ENCODE assay signal across 27 cellular contexts in genomic region chr5:91703128-91703527, GRCh38.
"Had no signal": no experiment of that assay in that cellular context is flagged by ENCODE, and none has a peak within 500 bp of the region (broad histone marks: within the 10 kb centered on the region; RNA-seq: fewer than 3 reads in every experiment).

No MANE protein-coding gene starts in this region.

- H3K27me3 ChIP-seq: neutrophil, pancreas, right lobe of liver, sigmoid colon, stomach, thyroid gland, tibial nerve, upper lobe of left lung, vagina had no signal

- H3K9me3 Mint-ChIP-seq: nephron progenitor cell had no signal

- H3K9me3 ChIP-seq: neutrophil, pancreas, psoas muscle, right lobe of liver, stomach, thoracic aorta, thyroid gland, upper lobe of left lung, vagina had no signal

- H3K36me3 Mint-ChIP-seq: naive thymus-derived CD8-positive, alpha-beta T cell; stimulated activated effector memory CD8-positive, alpha-beta T cell treated with anti-CD3 and anti-CD28 coated beads, Interleukin-12 subunit alpha, Interleukin-12 subunit beta, amount 100 ng/mL, for 72 hours; stimulated activated naive B cell treated with anti-CD40 and anti-IgM and Interleukin-4, amounts not matched to agents 10 μg/mL and 1 μg/mL and 100 μg/mL, for 72 hours had no signal

- H3K4me3 ChIP-seq: pancreas, psoas muscle, right lobe of liver, sigmoid colon, stomach, thoracic aorta, thyroid gland, tibial nerve, upper lobe of left lung, vagina had no signal

- H3K4me1 ChIP-seq: pancreas, psoas muscle, right lobe of liver, sigmoid colon, stomach, thyroid gland, tibial nerve, upper lobe of left lung, vagina had no signal

- DNase-seq: naive thymus-derived CD8-positive, alpha-beta T cell; nephron progenitor cell; nucleus accumbens; pancreas; psoas muscle; right cardiac atrium; right lobe of liver; sigmoid colon; small intestine; stimulated activated CD4-positive, alpha-beta T cell treated with anti-CD3 and anti-CD28 coated beads, Interleukin-15, amount 100 ng/mL, for 24 hours; stimulated activated CD4-positive, alpha-beta T cell treated with anti-CD3 and anti-CD28 coated beads, Interleukin-2, amount 100 ng/mL, for 24 hours; stimulated activated CD4-positive, alpha-beta T cell treated with anti-CD3 and anti-CD28 coated beads, Interleukin-2, amount 100 ng/mL, for 48 hours; stimulated activated CD4-positive, alpha-beta T cell treated with anti-CD3 and anti-CD28 coated beads, Interleukin-4, amount 100 ng/mL, for 24 hours; stimulated activated naive B cell treated with anti-CD40 and anti-IgM and Interleukin-4, amounts not matched to agents 10 μg/mL and 1 μg/mL and 100 μg/mL, for 72 hours; stimulated activated naive CD4-positive, alpha-beta T cell treated with Interleukin-2 at 50 U/mL for 16 hours; stomach; thyroid gland; trophoblast cell; upper lobe of left lung had no signal

- H3K36me3 ChIP-seq: neutrophil, pancreas, right lobe of liver, sigmoid colon, stomach, thoracic aorta, thyroid gland, tibial nerve, upper lobe of left lung, vagina had no signal

- H3K4me1 Mint-ChIP-seq: naive thymus-derived CD8-positive, alpha-beta T cell; nephron progenitor cell; stimulated activated effector memory CD8-positive, alpha-beta T cell treated with anti-CD3 and anti-CD28 coated beads, Interleukin-12 subunit alpha, Interleukin-12 subunit beta, amount 100 ng/mL, for 72 hours; stimulated activated naive B cell treated with anti-CD40 and anti-IgM and Interleukin-4, amounts not matched to agents 10 μg/mL and 1 μg/mL and 100 μg/mL, for 72 hours had no signal

- H3K27ac ChIP-seq: neutrophil, pancreas, psoas muscle, right lobe of liver, sigmoid colon, stomach, thoracic aorta, thyroid gland, tibial nerve, upper lobe of left lung, vagina had no signal

- H3K4me3 Mint-ChIP-seq: naive thymus-derived CD8-positive, alpha-beta T cell; natural killer cell treated with Interleukin-12 subunit alpha and Interleukin-12 subunit beta and Interleukin-15 and Interleukin-18, amount 100 ng/mL, for 72 hours; nephron progenitor cell; neural crest cell; stimulated activated effector memory CD8-positive, alpha-beta T cell treated with anti-CD3 and anti-CD28 coated beads, Interleukin-12 subunit alpha, Interleukin-12 subunit beta, amount 100 ng/mL, for 72 hours; stimulated activated naive B cell treated with anti-CD40 and anti-IgM and Interleukin-4, amounts not matched to agents 10 μg/mL and 1 μg/mL and 100 μg/mL, for 72 hours; stimulated activated naive CD8-positive, alpha-beta T cell treated with anti-CD3 and anti-CD28 coated beads, Interleukin-15, Interleukin-2, amounts not matched to agents 100 ng/mL and 50 ng/mL, for 24 hours had no signal

- H3K27ac Mint-ChIP-seq: naive thymus-derived CD8-positive, alpha-beta T cell; natural killer cell treated with Interleukin-12 subunit alpha and Interleukin-12 subunit beta and Interleukin-15 and Interleukin-18, amount 100 ng/mL, for 72 hours; nephron progenitor cell; stimulated activated effector memory CD8-positive, alpha-beta T cell treated with anti-CD3 and anti-CD28 coated beads, Interleukin-12 subunit alpha, Interleukin-12 subunit beta, amount 100 ng/mL, for 72 hours; stimulated activated naive B cell treated with anti-CD40 and anti-IgM and Interleukin-4, amounts not matched to agents 10 μg/mL and 1 μg/mL and 100 μg/mL, for 72 hours; stimulated activated naive CD8-positive, alpha-beta T cell treated with anti-CD3 and anti-CD28 coated beads, Interleukin-15, Interleukin-2, amounts not matched to agents 100 ng/mL and 50 ng/mL, for 24 hours had no signal

- H3K27me3 Mint-ChIP-seq: natural killer cell treated with Interleukin-12 subunit alpha and Interleukin-12 subunit beta and Interleukin-15 and Interleukin-18, amount 100 ng/mL, for 72 hours; stimulated activated naive B cell treated with anti-CD40 and anti-IgM and Interleukin-4, amounts not matched to agents 10 μg/mL and 1 μg/mL and 100 μg/mL, for 72 hours; stimulated activated naive CD8-positive, alpha-beta T cell treated with anti-CD3 and anti-CD28 coated beads, Interleukin-15, Interleukin-2, amounts not matched to agents 100 ng/mL and 50 ng/mL, for 24 hours had no signal
